In the genomic region with DNA sequence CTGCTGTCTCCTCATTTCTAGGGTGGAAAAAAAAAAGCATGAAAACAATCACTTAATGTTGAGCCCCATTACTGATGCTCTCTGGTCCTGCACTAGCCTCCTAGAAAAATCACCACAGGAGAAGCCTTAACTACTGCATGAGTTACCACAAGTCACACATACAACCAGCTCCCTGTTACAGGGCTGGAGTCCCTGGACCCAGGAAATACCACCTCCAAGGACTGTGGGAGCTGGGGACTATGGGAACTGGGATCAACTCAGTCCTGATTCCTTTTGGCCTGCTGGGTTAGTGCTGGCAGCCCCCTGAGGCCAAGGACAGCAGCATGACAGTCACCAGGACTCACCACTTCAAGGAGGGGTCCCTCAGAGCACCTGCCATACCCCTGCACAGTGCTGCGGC, we compare ENCODE assay signal across 27 cellular contexts. TPM values are rescaled to one million over a fixed set of nuclear protein-coding genes. Genes with fewer than 3 reads are reported as not detected.
"Had no signal": no experiment of that assay in that cellular context is flagged by ENCODE, and none has a peak within 500 bp of the region (broad histone marks: within the 10 kb centered on the region; RNA-seq: fewer than 3 reads in every experiment).

No MANE protein-coding gene starts in this region.

- H3K79me2 ChIP-seq: parathyroid adenoma had no signal

- H3K4me1 Mint-ChIP-seq: natural killer cell had no signal

- H3K36me3 Mint-ChIP-seq: activated naive CD4-positive, alpha-beta T cell treated with anti-CD3 and anti-CD28 coated beads, Interleukin-2, amount 10 ng/mL, durations not matched to agents 7 days and 5 days; natural killer cell; neural progenitor cell had no signal

- H3K4me3 Mint-ChIP-seq: activated naive CD4-positive, alpha-beta T cell treated with anti-CD3 and anti-CD28 coated beads, Interleukin-2, amount 10 ng/mL, durations not matched to agents 7 days and 5 days; activated naive CD8-positive, alpha-beta T cell treated with anti-CD3 and anti-CD28 coated beads, Interleukin-2, amount 10 ng/mL, durations not matched to agents 7 days and 5 days; natural killer cell; neural progenitor cell had no signal

- H3K4me2 ChIP-seq: neural progenitor cell had no signal

- H3K27ac Mint-ChIP-seq: activated naive CD4-positive, alpha-beta T cell treated with anti-CD3 and anti-CD28 coated beads, Interleukin-2, amount 10 ng/mL, durations not matched to agents 7 days and 5 days; activated naive CD8-positive, alpha-beta T cell treated with anti-CD3 and anti-CD28 coated beads, Interleukin-2, amount 10 ng/mL, durations not matched to agents 7 days and 5 days; natural killer cell; neural progenitor cell had no signal

- H3K36me3 ChIP-seq: brain microvascular endothelial cell, gastroesophageal sphincter, left lung, neural progenitor cell, right atrium auricular region, spleen, tibial nerve had no signal

- DNase-seq: activated CD4-positive, alpha-beta T cell treated with anti-CD3 and anti-CD28 coated beads for 4 hours; activated CD4-positive, alpha-beta T cell treated with anti-CD3 and anti-CD28 coated beads, Interleukin-2, amount 50 U/mL, for 48 hours; activated CD8-positive, alpha-beta memory T cell treated with anti-CD3 and anti-CD28 coated beads for 24 hours; activated effector memory CD4-positive, alpha-beta T cell treated with anti-CD3 and anti-CD28 coated beads, Interleukin-2, amount 50 U/mL, for 16 hours; activated naive CD4-positive, alpha-beta T cell treated with anti-CD3 and anti-CD28 coated beads, Interleukin-2, amount 10 ng/mL, durations not matched to agents 7 days and 5 days; activated naive CD8-positive, alpha-beta T cell treated with anti-CD3 and anti-CD28 coated beads, Interleukin-2, amount 10 ng/mL, durations not matched to agents 7 days and 5 days; brain microvascular endothelial cell; cortex of kidney; hippocampal formation; left lung; mesendoderm; natural killer cell; occipital lobe; psoas muscle; spleen; stimulated activated naive CD4-positive, alpha-beta T cell had no signal

- H3K27me3 ChIP-seq: brain microvascular endothelial cell, gastroesophageal sphincter, left lung, neural progenitor cell, right atrium auricular region, spleen, tibial nerve had no signal

- FAIRE-seq: astrocyte, endothelial cell of umbilical vein had no signal

- H3K4me3 ChIP-seq: gastroesophageal sphincter, left lung, lung, neural progenitor cell, psoas muscle, right atrium auricular region, spleen had no signal

- H3K27ac ChIP-seq: brain microvascular endothelial cell, gastroesophageal sphincter, left lung, neural progenitor cell, parathyroid adenoma, psoas muscle, right atrium auricular region, spleen, VCaP had no signal

- H3K4me1 ChIP-seq: gastroesophageal sphincter, left lung, neural progenitor cell, parathyroid adenoma, psoas muscle, right atrium auricular region, tibial nerve had no signal

- H3K9me3 ChIP-seq: gastroesophageal sphincter, left lung, psoas muscle, right atrium auricular region, spleen, tibial nerve had no signal

- H2AFZ ChIP-seq: neural progenitor cell, parathyroid adenoma had no signal

- ATAC-seq: gastroesophageal sphincter, natural killer cell, psoas muscle had no signal

- H3K9me3 Mint-ChIP-seq: activated naive CD4-positive, alpha-beta T cell treated with anti-CD3 and anti-CD28 coated beads, Interleukin-2, amount 10 ng/mL, durations not matched to agents 7 days and 5 days; natural killer cell; neural progenitor cell had no signal

- H3K27me3 Mint-ChIP-seq: activated naive CD4-positive, alpha-beta T cell treated with anti-CD3 and anti-CD28 coated beads, Interleukin-2, amount 10 ng/mL, durations not matched to agents 7 days and 5 days; activated naive CD8-positive, alpha-beta T cell treated with anti-CD3 and anti-CD28 coated beads, Interleukin-2, amount 10 ng/mL, durations not matched to agents 7 days and 5 days had no signal

RNA-seq across cellular contexts. Expression of a gene that starts 0.5 kb away (rescaled TPM):
- total RNA-seq: astrocyte; endothelial cell of umbilical vein; fibroblast of lung; gastroesophageal sphincter; psoas muscle; T-helper 1 cell treated with Interleukin-12 subunit alpha and Interleukin-12 subunit beta and Interleukin-4 antibody, amounts not matched to agents 30 ng/mL and 1 ng/mL, for 36 hours had no signal
